Comparison of ENCODE assay signal across 10 cellular contexts in the genomic region with DNA sequence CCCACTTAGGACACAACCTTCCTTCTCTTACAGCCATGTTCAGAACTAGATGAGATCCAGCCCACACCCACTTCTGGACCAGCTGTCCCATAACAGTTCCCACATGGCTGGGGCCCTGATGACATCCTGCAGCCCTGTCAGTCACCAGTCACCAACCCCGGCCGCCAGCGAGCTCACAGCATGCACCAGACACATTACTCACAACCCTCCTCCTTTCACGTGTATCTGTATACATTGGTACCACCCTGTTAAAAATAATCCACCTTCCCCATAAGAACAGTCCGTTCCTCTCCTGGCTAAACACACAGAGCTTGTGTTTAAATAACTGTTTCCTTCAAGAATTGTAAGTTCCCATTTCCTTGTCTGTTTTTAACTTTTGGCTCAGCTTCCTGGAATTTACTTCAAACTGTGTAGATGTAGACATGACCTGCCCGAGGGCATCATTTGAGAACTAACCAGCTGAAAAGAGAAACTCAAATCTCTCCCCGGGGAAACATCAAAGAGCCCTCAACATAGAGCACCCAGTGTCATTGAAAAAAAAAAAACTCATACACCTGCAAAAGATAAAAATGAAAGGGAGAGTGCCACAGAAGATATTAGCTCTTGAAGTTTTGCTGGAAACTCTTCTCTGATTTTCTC. TPM values are rescaled to one million over a fixed set of nuclear protein-coding genes. Genes with fewer than 3 reads are reported as not detected.
A peak's percentile ranks its signal among the peaks of the same experiment; 100 is the strongest.
DNase-seq lines count a peak whose midpoint lies in the region; ATAC-seq and TF ChIP-seq lines count a peak whose summit lies in the region.
"Had no signal": no experiment of that assay in that cellular context is flagged by ENCODE, and none has a peak within 500 bp of the region (broad histone marks: within the 10 kb centered on the region; RNA-seq: fewer than 3 reads in every experiment).

No MANE protein-coding gene starts in this region.

- no peaks in the 10 kb centered on the region for H3K9me2 ChIP-seq in GM23248 (ENCODE audit: insufficient read depth)

- no peak overlapping the region for H3K4me3 Mint-ChIP-seq in T-helper 17 cell

- peaks cover 11% of the 10 kb centered on the region for H3K4me1 Mint-ChIP-seq in T-helper 17 cell

- TF ChIP-seq EP300 in upper lobe of left lung (IDR thresholded peaks at IDR 0.05): peak in 1 of 4 donors; percentile 80

- in situ Hi-C loops in GM23248 (cut with MboI): no loop called here

- no peaks in the 10 kb centered on the region for H3K36me3 ChIP-seq in upper lobe of left lung
- H3K36me3 ChIP-seq in GM23248 (ENCODE audit: low read depth): no peaks in the 10 kb centered on the region

- H3K79me2 ChIP-seq in GM23248 (ENCODE audit: insufficient read depth): no peaks in the 10 kb centered on the region

- H3K9me3 ChIP-seq in T-helper 17 cell (ENCODE audit: control insufficient read depth, low read length, poor library complexity, severe bottlenecking) (no peaks in the 10 kb centered on the region), upper lobe of left lung (no peaks in the 10 kb centered on the region), GM23248 (ENCODE audit: low read depth) (no peaks in the 10 kb centered on the region)

- peak; percentile 25 for ATAC-seq in T-helper 17 cell
- ATAC-seq in foreskin keratinocyte: peak; percentile 57
- ATAC-seq in upper lobe of left lung (ENCODE audit: low FRiP score in 2 of 2): peak in 1 of 2 donors; percentile 38
- no peak for ATAC-seq in GM18511 (IDR thresholded peaks at IDR 0.05; ENCODE audit: unreplicated experiment)
- no peak for ATAC-seq in HG02970 (IDR thresholded peaks at IDR 0.05; ENCODE audit: low FRiP score, unreplicated experiment)

- H4K20me1 ChIP-seq in GM23248 (ENCODE audit: insufficient read depth): no peaks in the 10 kb centered on the region

- peak overlapping the region; percentile 19 for H3K27ac Mint-ChIP-seq in T-helper 17 cell

- TF ChIP-seq POLR2A in upper lobe of left lung (IDR thresholded peaks at IDR 0.05): no peak

- no peak overlapping the region for H3K4me3 ChIP-seq in upper lobe of left lung
- no peak overlapping the region for H3K4me3 ChIP-seq in GM23248

- no peak overlapping the region for H3K4me2 ChIP-seq in GM23248 (ENCODE audit: unreplicated experiment)

- H3K27me3 ChIP-seq in foreskin keratinocyte (peaks cover 42% of the 10 kb centered on the region), upper lobe of left lung (no peaks in the 10 kb centered on the region), GM23248 (replicated peaks; ENCODE audit: insufficient read depth) (no peaks in the 10 kb centered on the region; the same call in 1 of the 2 replicates)

- H3K4me1 ChIP-seq in foreskin keratinocyte (no peaks in the 10 kb centered on the region), upper lobe of left lung (peaks cover 0 to 8% (median 0%) of the 10 kb centered on the region in 4 donors), GM23248 (ENCODE audit: insufficient read depth) (no peaks in the 10 kb centered on the region)

- H3K27me3 Mint-ChIP-seq in T-helper 17 cell: peaks cover 36% of the 10 kb centered on the region

- no peak overlapping the region for H2AFZ ChIP-seq in GM23248

- TF ChIP-seq CTCF in foreskin keratinocyte (conservative IDR thresholded peaks at IDR 0.05): no peak
- no peak for TF ChIP-seq CTCF in upper lobe of left lung (IDR thresholded peaks at IDR 0.05)

- no peak overlapping the region for H3K9ac ChIP-seq in GM23248

- H3K36me3 Mint-ChIP-seq in T-helper 17 cell (ENCODE audit: low read depth): peaks cover 2% of the 10 kb centered on the region

- H3F3A ChIP-seq in GM23248 (ENCODE audit: insufficient read depth): no peaks in the 10 kb centered on the region

- DNase-seq in activated T-cell treated with anti-CD3 and anti-CD28 coated beads for 48 hours (ENCODE audit: low read depth) (peak; percentile 15), activated T-cell treated with anti-CD3 and anti-CD28 coated beads for 4 hours (no peak), T-helper 17 cell (no peak), foreskin keratinocyte (peak; percentile 8 to 38), upper lobe of left lung (peak; percentile 25 to 40), GM23248 (no peak)

- WGBS in upper lobe of left lung, 2 donors: 19 to 22% methylated on average over 7 of the region's 7 CpGs
- 13 to 14% methylated on average over 7 of the region's 7 CpGs for WGBS in GM23248 (ENCODE audit: low coverage in 1 of 2, low lambda C conversion rate in 2 of 2, missing lambda C conversion rate in 2 of 2), 2 experiments

- H3K27ac ChIP-seq in foreskin keratinocyte (no peak overlapping the region), upper lobe of left lung (peak overlapping the region in 1 of 4 donors; percentile 44), GM23248 (no peak overlapping the region)
- H3K27ac ChIP-seq: VCaP had no signal

RNA-seq across cellular contexts. Expression of gene PRLHR, which starts 26.0 kb away (rescaled TPM):
- total RNA-seq in T-helper 17 cell (not detected), foreskin keratinocyte (not detected in 2 replicates), upper lobe of left lung (1 to 10 TPM in 1 of 6 donors, not detected in 5; 2.1 TPM)
- polyA plus RNA-seq in foreskin keratinocyte (not detected in 2 replicates), GM23248 (2016; fragmentation: Nextera tagmentation; extraction: Ambion mirVana) (not detected in 2 replicates)
- total RNA-seq in GM23248 (2014; rRNA removed; shearing (Covaris generic)): not detected in 2 replicates
- total RNA-seq: pulmonary artery endothelial cell had no signal

Comparison
In these comparisons a context has a peak if more than half of its experiments do, and no peak if none do; other contexts are left out.
1. DNase-seq: peak in activated T-cell treated with anti-CD3 and anti-CD28 coated beads for 48 hours (single experiment), foreskin keratinocyte (2 of 2) and upper lobe of left lung (2 of 2); none in activated T-cell treated with anti-CD3 and anti-CD28 coated beads for 4 hours (single experiment), T-helper 17 cell (0 of 3) and GM23248 (single experiment).
2. ATAC-seq: peak in T-helper 17 cell (single experiment) and foreskin keratinocyte (single experiment); none in GM18511 (single experiment) and HG02970 (single experiment).